Comparison of ENCODE assay signal across 4 cellular contexts in genomic region chr20:23890867-23891266, GRCh38. TPM values are rescaled to one million over a fixed set of nuclear protein-coding genes. Genes with fewer than 3 reads are reported as not detected.
"Had no signal": no experiment of that assay in that cellular context is flagged by ENCODE, and none has a peak within 500 bp of the region (broad histone marks: within the 10 kb centered on the region; RNA-seq: fewer than 3 reads in every experiment).

No MANE protein-coding gene starts in this region.

RNA-seq across cellular contexts. Expression of gene CST5, which starts 11.3 kb away (rescaled TPM):
- total RNA-seq: HT-29, HT1080, K562 had no signal
- polyA plus RNA-seq: IgD-negative memory B cell, K562 had no signal
